Comparison of ENCODE assay signal across 2 cellular contexts in the genomic region with DNA sequence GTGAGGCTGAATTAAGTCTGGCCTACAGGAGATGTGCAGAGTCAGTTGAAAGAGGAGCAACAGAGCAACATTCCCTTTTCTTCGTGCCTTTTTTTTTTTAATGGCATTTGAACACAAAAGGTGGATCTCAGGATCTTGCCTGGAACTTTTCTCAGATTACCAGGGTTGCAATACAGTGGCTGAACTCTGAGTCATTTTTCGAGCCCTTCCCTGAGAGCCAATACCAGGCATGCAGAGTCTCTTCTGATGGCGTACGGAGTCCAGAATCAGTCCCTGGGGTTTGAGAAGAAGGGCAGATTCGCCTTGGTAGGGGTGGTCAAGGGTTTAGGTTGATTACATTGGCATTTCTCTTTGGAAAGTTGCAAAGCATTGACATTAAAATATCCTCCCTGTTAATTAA.
TF ChIP-seq lines count a peak whose summit lies in the region.

No MANE protein-coding gene starts in this region.

TF ChIP-seq in SK-N-SH treated with all-trans-retinoic acid at 6 μM for 48 hours, 23 proteins besides CTCF, POLR2A, EP300 and RAD21 (continued from another document):
- TF ChIP-seq, protein P1, sequence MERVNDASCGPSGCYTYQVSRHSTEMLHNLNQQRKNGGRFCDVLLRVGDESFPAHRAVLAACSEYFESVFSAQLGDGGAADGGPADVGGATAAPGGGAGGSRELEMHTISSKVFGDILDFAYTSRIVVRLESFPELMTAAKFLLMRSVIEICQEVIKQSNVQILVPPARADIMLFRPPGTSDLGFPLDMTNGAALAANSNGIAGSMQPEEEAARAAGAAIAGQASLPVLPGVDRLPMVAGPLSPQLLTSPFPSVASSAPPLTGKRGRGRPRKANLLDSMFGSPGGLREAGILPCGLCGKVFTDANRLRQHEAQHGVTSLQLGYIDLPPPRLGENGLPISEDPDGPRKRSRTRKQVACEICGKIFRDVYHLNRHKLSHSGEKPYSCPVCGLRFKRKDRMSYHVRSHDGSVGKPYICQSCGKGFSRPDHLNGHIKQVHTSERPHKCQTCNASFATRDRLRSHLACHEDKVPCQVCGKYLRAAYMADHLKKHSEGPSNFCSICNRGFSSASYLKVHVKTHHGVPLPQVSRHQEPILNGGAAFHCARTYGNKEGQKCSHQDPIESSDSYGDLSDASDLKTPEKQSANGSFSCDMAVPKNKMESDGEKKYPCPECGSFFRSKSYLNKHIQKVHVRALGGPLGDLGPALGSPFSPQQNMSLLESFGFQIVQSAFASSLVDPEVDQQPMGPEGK (CRISPR knock-in tag; IDR thresholded peaks at IDR 0.05; ENCODE audit: borderline replicate concordance) = no peak
- TF ChIP-seq GLIS3 (CRISPR knock-in tag; IDR thresholded peaks at IDR 0.05) (no peak), PPARA (CRISPR knock-in tag; IDR thresholded peaks at IDR 0.05; ENCODE audit: borderline replicate concordance) (no peak), OSR1 (CRISPR knock-in tag; IDR thresholded peaks at IDR 0.05) (no peak), ZC3H10 (CRISPR knock-in tag; IDR thresholded peaks at IDR 0.05) (no peak), BACH2 (CRISPR knock-in tag; IDR thresholded peaks at IDR 0.05; ENCODE audit: borderline replicate concordance) (no peak), ARNTL (CRISPR knock-in tag; IDR thresholded peaks at IDR 0.05; ENCODE audit: borderline replicate concordance, low read depth) (no peak), TOX (CRISPR knock-in tag; IDR thresholded peaks at IDR 0.05; ENCODE audit: borderline replicate concordance) (no peak), SNAI2 (CRISPR knock-in tag; IDR thresholded peaks at IDR 0.05) (no peak), ZFP3 (CRISPR knock-in tag; IDR thresholded peaks at IDR 0.05) (no peak), ZNF70 (CRISPR knock-in tag; IDR thresholded peaks at IDR 0.05) (no peak)
- TF ChIP-seq, protein P2, sequence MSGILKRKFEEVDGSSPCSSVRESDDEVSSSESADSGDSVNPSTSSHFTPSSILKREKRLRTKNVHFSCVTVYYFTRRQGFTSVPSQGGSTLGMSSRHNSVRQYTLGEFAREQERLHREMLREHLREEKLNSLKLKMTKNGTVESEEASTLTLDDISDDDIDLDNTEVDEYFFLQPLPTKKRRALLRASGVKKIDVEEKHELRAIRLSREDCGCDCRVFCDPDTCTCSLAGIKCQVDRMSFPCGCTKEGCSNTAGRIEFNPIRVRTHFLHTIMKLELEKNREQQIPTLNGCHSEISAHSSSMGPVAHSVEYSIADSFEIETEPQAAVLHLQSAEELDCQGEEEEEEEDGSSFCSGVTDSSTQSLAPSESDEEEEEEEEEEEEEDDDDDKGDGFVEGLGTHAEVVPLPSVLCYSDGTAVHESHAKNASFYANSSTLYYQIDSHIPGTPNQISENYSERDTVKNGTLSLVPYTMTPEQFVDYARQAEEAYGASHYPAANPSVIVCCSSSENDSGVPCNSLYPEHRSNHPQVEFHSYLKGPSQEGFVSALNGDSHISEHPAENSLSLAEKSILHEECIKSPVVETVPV (CRISPR knock-in tag; IDR thresholded peaks at IDR 0.05) = no peak
- TF ChIP-seq, protein P3, sequence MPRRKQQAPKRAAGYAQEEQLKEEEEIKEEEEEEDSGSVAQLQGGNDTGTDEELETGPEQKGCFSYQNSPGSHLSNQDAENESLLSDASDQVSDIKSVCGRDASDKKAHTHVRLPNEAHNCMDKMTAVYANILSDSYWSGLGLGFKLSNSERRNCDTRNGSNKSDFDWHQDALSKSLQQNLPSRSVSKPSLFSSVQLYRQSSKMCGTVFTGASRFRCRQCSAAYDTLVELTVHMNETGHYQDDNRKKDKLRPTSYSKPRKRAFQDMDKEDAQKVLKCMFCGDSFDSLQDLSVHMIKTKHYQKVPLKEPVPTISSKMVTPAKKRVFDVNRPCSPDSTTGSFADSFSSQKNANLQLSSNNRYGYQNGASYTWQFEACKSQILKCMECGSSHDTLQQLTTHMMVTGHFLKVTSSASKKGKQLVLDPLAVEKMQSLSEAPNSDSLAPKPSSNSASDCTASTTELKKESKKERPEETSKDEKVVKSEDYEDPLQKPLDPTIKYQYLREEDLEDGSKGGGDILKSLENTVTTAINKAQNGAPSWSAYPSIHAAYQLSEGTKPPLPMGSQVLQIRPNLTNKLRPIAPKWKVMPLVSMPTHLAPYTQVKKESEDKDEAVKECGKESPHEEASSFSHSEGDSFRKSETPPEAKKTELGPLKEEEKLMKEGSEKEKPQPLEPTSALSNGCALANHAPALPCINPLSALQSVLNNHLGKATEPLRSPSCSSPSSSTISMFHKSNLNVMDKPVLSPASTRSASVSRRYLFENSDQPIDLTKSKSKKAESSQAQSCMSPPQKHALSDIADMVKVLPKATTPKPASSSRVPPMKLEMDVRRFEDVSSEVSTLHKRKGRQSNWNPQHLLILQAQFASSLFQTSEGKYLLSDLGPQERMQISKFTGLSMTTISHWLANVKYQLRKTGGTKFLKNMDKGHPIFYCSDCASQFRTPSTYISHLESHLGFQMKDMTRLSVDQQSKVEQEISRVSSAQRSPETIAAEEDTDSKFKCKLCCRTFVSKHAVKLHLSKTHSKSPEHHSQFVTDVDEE (CRISPR knock-in tag; IDR thresholded peaks at IDR 0.05) = no peak

TF ChIP-seq in SK-N-SH, 30 proteins besides CTCF, POLR2A, EP300 and RAD21 (continued from another document):
- TF ChIP-seq, protein P4, sequence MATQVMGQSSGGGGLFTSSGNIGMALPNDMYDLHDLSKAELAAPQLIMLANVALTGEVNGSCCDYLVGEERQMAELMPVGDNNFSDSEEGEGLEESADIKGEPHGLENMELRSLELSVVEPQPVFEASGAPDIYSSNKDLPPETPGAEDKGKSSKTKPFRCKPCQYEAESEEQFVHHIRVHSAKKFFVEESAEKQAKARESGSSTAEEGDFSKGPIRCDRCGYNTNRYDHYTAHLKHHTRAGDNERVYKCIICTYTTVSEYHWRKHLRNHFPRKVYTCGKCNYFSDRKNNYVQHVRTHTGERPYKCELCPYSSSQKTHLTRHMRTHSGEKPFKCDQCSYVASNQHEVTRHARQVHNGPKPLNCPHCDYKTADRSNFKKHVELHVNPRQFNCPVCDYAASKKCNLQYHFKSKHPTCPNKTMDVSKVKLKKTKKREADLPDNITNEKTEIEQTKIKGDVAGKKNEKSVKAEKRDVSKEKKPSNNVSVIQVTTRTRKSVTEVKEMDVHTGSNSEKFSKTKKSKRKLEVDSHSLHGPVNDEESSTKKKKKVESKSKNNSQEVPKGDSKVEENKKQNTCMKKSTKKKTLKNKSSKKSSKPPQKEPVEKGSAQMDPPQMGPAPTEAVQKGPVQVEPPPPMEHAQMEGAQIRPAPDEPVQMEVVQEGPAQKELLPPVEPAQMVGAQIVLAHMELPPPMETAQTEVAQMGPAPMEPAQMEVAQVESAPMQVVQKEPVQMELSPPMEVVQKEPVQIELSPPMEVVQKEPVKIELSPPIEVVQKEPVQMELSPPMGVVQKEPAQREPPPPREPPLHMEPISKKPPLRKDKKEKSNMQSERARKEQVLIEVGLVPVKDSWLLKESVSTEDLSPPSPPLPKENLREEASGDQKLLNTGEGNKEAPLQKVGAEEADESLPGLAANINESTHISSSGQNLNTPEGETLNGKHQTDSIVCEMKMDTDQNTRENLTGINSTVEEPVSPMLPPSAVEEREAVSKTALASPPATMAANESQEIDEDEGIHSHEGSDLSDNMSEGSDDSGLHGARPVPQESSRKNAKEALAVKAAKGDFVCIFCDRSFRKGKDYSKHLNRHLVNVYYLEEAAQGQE (IDR thresholded peaks at IDR 0.05; ENCODE audit: low read depth, low read length) = no peak
- TF ChIP-seq FOSL2 (IDR thresholded peaks at IDR 0.05; ENCODE audit: borderline replicate concordance, low read depth) (no peak), RCOR1 (IDR thresholded peaks at IDR 0.05; ENCODE audit: low read length) (no peak)
- TF ChIP-seq, protein P5, sequence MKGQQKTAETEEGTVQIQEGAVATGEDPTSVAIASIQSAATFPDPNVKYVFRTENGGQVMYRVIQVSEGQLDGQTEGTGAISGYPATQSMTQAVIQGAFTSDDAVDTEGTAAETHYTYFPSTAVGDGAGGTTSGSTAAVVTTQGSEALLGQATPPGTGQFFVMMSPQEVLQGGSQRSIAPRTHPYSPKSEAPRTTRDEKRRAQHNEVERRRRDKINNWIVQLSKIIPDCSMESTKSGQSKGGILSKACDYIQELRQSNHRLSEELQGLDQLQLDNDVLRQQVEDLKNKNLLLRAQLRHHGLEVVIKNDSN (IDR thresholded peaks at IDR 0.05; ENCODE audit: borderline replicate concordance, low read depth) = no peak
